Comparison of ENCODE assay signal across 1 cellular context in the genomic region with DNA sequence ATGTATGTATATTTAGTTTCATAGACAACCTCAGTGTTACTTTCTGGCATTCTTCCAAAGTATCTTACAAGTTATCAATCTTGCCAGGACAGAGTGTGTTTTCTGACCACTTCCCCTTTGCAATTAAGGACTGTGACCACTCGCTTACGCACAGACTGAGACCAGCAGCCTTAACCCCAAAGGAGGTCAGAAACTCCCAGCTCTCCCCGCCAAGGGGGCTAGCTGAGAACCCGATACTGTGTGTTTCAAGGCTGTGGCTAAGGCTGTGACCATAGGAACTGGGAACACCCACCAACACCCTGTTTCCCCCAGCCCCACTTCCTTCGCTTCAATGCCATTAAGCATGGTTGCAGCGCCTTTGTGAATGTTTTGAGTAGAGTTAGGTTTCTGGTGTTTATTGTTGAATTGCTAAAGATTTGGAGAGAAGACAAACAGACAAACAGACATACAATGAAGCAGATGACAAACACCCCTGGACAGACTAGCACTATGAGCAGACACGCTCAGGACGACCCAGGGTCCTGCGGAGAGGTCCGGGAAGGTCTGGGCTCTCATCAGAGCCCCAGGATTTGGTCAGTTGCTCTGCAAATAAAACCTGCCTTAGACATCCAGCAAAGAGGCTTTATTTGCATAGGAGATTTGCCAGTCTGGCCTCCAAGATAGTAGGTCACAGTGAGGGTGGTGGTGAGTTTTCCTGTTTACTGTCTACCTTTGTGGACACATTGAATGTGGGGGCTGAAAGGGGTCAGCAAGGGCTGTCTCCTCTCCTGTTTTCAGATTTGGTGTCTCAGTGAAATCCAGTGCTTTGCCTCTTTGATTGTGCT.
TF ChIP-seq lines count a peak whose summit lies in the region.

No MANE protein-coding gene starts in this region.

TF ChIP-seq in GM12878, 131 proteins besides CTCF, POLR2A, EP300 and RAD21 (continued from another document):
- TF ChIP-seq REST (IDR thresholded peaks at IDR 0.05; ENCODE audit: low read depth, low read length) (no peak), POLR2AphosphoS5 (IDR thresholded peaks at IDR 0.05; ENCODE audit: low read length) (peak; percentile 60), CEBPB (IDR thresholded peaks at IDR 0.05; ENCODE audit: borderline replicate concordance in 1 of 2, low read depth in 2 of 2, low read length in 2 of 2) (no peak), SRF (IDR thresholded peaks at IDR 0.05; ENCODE audit: low read depth in 2 of 2, low read length in 2 of 2) (0 out of 4 replicates have a peak, but pooled peaks of 1 of the 2 experiments have one; percentile 29), SP1 (IDR thresholded peaks at IDR 0.05; ENCODE audit: low read depth, low read length) (peak; percentile 82), PRDM15 (CRISPR knock-in tag; IDR thresholded peaks at IDR 0.05) (no peak), ZNF622 (IDR thresholded peaks at IDR 0.05) (no peak), BCLAF1 (IDR thresholded peaks at IDR 0.05) (no peak), CREM (IDR thresholded peaks at IDR 0.05; ENCODE audit: low read depth) (peak; percentile 92), YY1 (IDR thresholded peaks at IDR 0.05; ENCODE audit: low read depth, low read length) (no peak), CBX3 (IDR thresholded peaks at IDR 0.05; ENCODE audit: borderline replicate concordance, low read depth) (no peak), CEBPZ (IDR thresholded peaks at IDR 0.05; ENCODE audit: low read depth, low read length) (no peak), BACH1 (IDR thresholded peaks at IDR 0.05; ENCODE audit: borderline replicate concordance) (peak; percentile 94; the same call in 1 of the 2 replicates), NFIC (IDR thresholded peaks at IDR 0.05; ENCODE audit: low read depth, low read length) (peak; percentile 89)
- TF ChIP-seq, protein P1, sequence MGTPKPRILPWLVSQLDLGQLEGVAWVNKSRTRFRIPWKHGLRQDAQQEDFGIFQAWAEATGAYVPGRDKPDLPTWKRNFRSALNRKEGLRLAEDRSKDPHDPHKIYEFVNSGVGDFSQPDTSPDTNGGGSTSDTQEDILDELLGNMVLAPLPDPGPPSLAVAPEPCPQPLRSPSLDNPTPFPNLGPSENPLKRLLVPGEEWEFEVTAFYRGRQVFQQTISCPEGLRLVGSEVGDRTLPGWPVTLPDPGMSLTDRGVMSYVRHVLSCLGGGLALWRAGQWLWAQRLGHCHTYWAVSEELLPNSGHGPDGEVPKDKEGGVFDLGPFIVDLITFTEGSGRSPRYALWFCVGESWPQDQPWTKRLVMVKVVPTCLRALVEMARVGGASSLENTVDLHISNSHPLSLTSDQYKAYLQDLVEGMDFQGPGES (IDR thresholded peaks at IDR 0.05), result no peak
